1 cellular context compared by ENCODE assay signal in the genomic region with DNA sequence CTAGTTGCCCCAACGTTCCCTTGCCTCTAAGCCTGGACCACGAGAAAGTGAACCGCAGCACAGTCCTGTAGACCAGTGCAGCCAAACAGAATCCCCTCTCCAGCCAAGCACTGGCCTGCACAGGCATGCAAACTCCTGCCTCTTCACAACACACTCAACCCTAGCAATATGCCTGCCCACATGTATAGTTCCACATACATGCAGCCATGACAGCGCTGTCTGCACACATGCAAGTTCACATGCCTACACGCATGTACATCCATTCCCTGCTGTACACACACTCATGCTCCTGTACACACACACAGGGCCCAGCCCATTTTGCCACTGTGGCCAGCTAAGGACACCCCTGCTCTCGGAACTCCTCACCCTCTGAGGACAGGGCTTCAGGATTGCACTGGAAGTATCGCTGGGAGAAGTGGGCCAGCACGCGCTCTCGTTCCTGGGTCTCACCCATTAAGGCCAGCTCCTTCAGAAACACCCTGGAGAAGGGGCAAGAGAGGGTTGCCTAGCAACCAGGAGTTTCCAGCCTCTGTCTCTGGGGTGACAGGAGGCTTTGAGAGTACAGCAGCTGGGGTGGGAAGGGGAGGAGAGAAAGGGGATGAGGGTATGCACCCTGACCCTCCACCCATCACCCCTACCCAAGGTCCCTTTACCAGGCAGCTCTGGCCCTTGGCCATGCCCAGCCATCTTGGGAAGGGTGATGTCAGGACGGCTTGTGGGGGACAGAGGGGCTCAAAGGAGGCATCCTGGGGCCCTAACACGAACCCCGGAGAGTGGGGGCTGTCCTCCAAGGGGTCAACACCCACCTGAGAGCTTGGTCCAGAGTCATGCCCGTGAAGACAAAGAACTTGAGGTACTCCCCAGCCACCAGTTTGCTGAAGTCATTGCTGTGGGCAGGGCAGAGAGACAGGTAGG.
TF ChIP-seq lines count a peak whose summit lies in the region.

No MANE protein-coding gene starts in this region.

TF ChIP-seq in WTC11, 78 proteins besides CTCF, POLR2A, EP300 and RAD21 (continued from another document):
- TF ChIP-seq, protein P1, sequence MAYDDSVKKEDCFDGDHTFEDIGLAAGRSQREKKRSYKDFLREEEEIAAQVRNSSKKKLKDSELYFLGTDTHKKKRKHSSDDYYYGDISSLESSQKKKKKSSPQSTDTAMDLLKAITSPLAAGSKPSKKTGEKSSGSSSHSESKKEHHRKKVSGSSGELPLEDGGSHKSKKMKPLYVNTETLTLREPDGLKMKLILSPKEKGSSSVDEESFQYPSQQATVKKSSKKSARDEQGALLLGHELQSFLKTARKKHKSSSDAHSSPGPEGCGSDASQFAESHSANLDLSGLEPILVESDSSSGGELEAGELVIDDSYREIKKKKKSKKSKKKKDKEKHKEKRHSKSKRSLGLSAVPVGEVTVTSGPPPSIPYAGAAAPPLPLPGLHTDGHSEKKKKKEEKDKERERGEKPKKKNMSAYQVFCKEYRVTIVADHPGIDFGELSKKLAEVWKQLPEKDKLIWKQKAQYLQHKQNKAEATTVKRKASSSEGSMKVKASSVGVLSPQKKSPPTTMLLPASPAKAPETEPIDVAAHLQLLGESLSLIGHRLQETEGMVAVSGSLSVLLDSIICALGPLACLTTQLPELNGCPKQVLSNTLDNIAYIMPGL (CRISPR knock-in tag; IDR thresholded peaks at IDR 0.05), result 0 out of 2 replicates have a peak, but pooled peaks have one; percentile 9
